ENCODE assay signal across 10 cellular contexts in the genomic region with DNA sequence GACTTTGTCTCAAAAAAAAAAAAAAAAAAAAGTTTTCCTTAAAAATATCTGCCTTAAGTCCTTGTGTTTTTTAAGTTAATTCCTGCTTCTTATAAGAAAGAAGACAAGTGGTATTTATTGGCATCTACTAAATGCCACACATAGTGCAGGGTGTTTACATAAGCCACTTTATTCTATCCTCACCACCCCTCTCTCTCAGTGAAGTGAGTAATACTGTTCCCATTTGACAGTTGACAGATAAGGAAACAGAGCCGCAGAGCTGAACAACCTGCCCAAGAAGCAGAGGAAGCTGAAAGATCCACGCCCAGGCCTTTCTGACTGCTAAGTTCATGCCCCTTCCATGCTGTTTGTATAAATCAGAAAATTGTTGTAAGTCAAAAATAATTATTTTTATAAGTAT. TPM values are rescaled to one million over a fixed set of nuclear protein-coding genes. Genes with fewer than 3 reads are reported as not detected.
DNase-seq lines count a peak whose midpoint lies in the region; ATAC-seq and TF ChIP-seq lines count a peak whose summit lies in the region.
"Had no signal": no experiment of that assay in that cellular context is flagged by ENCODE, and none has a peak within 500 bp of the region (broad histone marks: within the 10 kb centered on the region; RNA-seq: fewer than 3 reads in every experiment).

No MANE protein-coding gene starts in this region.

- H3K27me3 ChIP-seq in RWPE2 (ENCODE audit: insufficient read depth, poor library complexity, severe bottlenecking) (no peaks in the 10 kb centered on the region), esophagus muscularis mucosa (no peaks in the 10 kb centered on the region)
- no peaks in the 10 kb centered on the region for H3K27me3 ChIP-seq in CD4-positive, alpha-beta memory T cell (ENCODE audit: insufficient read depth, low read length)
- H3K27me3 ChIP-seq: spleen had no signal

- no peak for TF ChIP-seq EP300 in esophagus muscularis mucosa (IDR thresholded peaks at IDR 0.05)

- H3K36me3 ChIP-seq in RWPE2 (ENCODE audit: low read depth) (no peaks in the 10 kb centered on the region), esophagus muscularis mucosa (peaks cover 0 to 27% (median 2%) of the 10 kb centered on the region in 4 donors)
- H3K36me3 ChIP-seq in CD4-positive, alpha-beta memory T cell (ENCODE audit: insufficient read depth, low read length), result no peaks in the 10 kb centered on the region
- H3K36me3 ChIP-seq: spleen had no signal

- peaks cover 0 to 2% (median 0%) of the 10 kb centered on the region in 8 donors for H3K9me3 Mint-ChIP-seq in CD4-positive, alpha-beta memory T cell
- H3K9me3 Mint-ChIP-seq: naive B cell had no signal

- no peaks in the 10 kb centered on the region for H3K9me3 ChIP-seq in RWPE2 (ENCODE audit: severe bottlenecking)
- H3K9me3 ChIP-seq in esophagus muscularis mucosa, result no peaks in the 10 kb centered on the region
- no peaks in the 10 kb centered on the region for H3K9me3 ChIP-seq in CD4-positive, alpha-beta memory T cell (ENCODE audit: control insufficient read depth in 1 of 2, low read length in 2 of 2)
- H3K9me3 ChIP-seq: spleen had no signal

- no peak overlapping the region for H3K4me3 ChIP-seq in RWPE2 (ENCODE audit: severe bottlenecking)
- no peak overlapping the region for H3K4me3 ChIP-seq in esophagus muscularis mucosa
- no peak overlapping the region for H3K4me3 ChIP-seq in CD4-positive, alpha-beta memory T cell (ENCODE audit: low read length in 2 of 2)
- H3K4me3 ChIP-seq: spleen had no signal

- TF ChIP-seq CTCF in RWPE2 (IDR thresholded peaks at IDR 0.05; ENCODE audit: poor library complexity, severe bottlenecking), result no peak
- TF ChIP-seq CTCF in esophagus muscularis mucosa (IDR thresholded peaks at IDR 0.05), result no peak

- intact Hi-C loops in esophagus muscularis mucosa (cut with DNase I), result no loop called here
- intact Hi-C loops in CD4-positive, alpha-beta memory T cell (cut with micrococcal nuclease), result no loop called here

- no peak for TF ChIP-seq POLR2A in esophagus muscularis mucosa (IDR thresholded peaks at IDR 0.05; ENCODE audit: low read depth)

- H3K4me1 ChIP-seq in RWPE2 (ENCODE audit: insufficient read depth, poor library complexity, severe bottlenecking), result no peaks in the 10 kb centered on the region
- H3K4me1 ChIP-seq in esophagus muscularis mucosa, result peaks cover 45 to 56% (median 47%) of the 10 kb centered on the region in 4 donors
- H3K4me1 ChIP-seq in CD4-positive, alpha-beta memory T cell (ENCODE audit: insufficient read depth, low read length), result peaks cover 6% of the 10 kb centered on the region

- peaks cover 0 to 1% of the 10 kb centered on the region in 2 donors for H3K27me3 Mint-ChIP-seq in CD4-positive, alpha-beta memory T cell

- no peak overlapping the region for H3K4me3 Mint-ChIP-seq in CD4-positive, alpha-beta memory T cell
- H3K4me3 Mint-ChIP-seq: naive B cell had no signal

- H3K4me1 Mint-ChIP-seq in CD4-positive, alpha-beta memory T cell, result peaks cover 8 to 9% (median 8%) of the 10 kb centered on the region in 4 donors
- H3K4me1 Mint-ChIP-seq: naive B cell had no signal

- CTCF ChIA-PET in CD4-positive, alpha-beta memory T cell (lab: Charles Lee; ENCODE audit: partially characterized antibody), result no interaction called here

- H3K27ac ChIP-seq in RWPE2 (ENCODE audit: poor library complexity, severe bottlenecking) (no peak overlapping the region), esophagus muscularis mucosa (replicated peaks in 1 of 4) (peak overlapping the region; percentile 13 to 50 (median 46))
- no peak overlapping the region for H3K27ac ChIP-seq in CD4-positive, alpha-beta memory T cell (ENCODE audit: low read depth, low read length)
- H3K27ac ChIP-seq: spleen had no signal

- peak; percentile 75 for ATAC-seq in HG03432 (IDR thresholded peaks at IDR 0.05; ENCODE audit: unreplicated experiment)
- 0 out of 3 replicates have a peak, but pooled peaks have one; percentile 46 for ATAC-seq in RWPE2 (ENCODE audit: low read depth)
- ATAC-seq in HG03442 (IDR thresholded peaks at IDR 0.05; ENCODE audit: unreplicated experiment), result no peak

- POLR2A ChIA-PET in CD4-positive, alpha-beta memory T cell (lab: Charles Lee; ENCODE audit: partially characterized antibody), result no interaction called here

- 28% methylated on average over 2 of the region's 2 CpGs for WGBS in esophagus muscularis mucosa

- H3K27ac Mint-ChIP-seq in CD4-positive, alpha-beta memory T cell, result no peak overlapping the region
- H3K27ac Mint-ChIP-seq: naive B cell had no signal

- no peaks in the 10 kb centered on the region for H3K36me3 Mint-ChIP-seq in CD4-positive, alpha-beta memory T cell
- H3K36me3 Mint-ChIP-seq: naive B cell had no signal

- DNase-seq in RWPE2 (ENCODE audit: low spot score) (no peak), esophagus muscularis mucosa (ENCODE audit: extremely low spot score) (no peak), renal cortical epithelial cell (ENCODE audit: low read depth) (peak; percentile 65), putamen (ENCODE audit: low spot score) (no peak)
- DNase-seq in CD4-positive, alpha-beta memory T cell, result no peak
- DNase-seq: activated T-cell treated with anti-CD3 and anti-CD28 coated beads, Interleukin-2, amount 50 U/mL, for 48 hours; naive B cell; spleen had no signal

RNA-seq across cellular contexts. Expression of a gene that starts 54.1 kb away (rescaled TPM):
- total RNA-seq in esophagus muscularis mucosa, result 100 to 1,000 TPM in 3 of 4 donors, 10 to 100 TPM in 1; 83.1 to 145 (median 120) TPM
- 31.1 and 77.4 TPM in 2 replicates for total RNA-seq in renal cortical epithelial cell
- 100 to 1,000 TPM; 197 to 202 TPM for total RNA-seq in CD4-positive, alpha-beta memory T cell
- polyA plus RNA-seq in CD4-positive, alpha-beta memory T cell, result 100 to 1,000 TPM; 129 to 180 TPM

Comparison
In these comparisons a context has a peak if more than half of its experiments do, and no peak if none do; other contexts are left out.
1. H3K27ac ChIP-seq: peak in esophagus muscularis mucosa (4 of 4); none in RWPE2 (single experiment) and CD4-positive, alpha-beta memory T cell (single experiment).